10 cellular contexts compared by ENCODE assay signal in genomic region chr1:156684227-156684782, GRCh38. TPM values are rescaled to one million over a fixed set of nuclear protein-coding genes. Genes with fewer than 3 reads are reported as not detected.
DNase-seq lines count a peak whose midpoint lies in the region; ATAC-seq and TF ChIP-seq lines count a peak whose summit lies in the region.
"Had no signal": no experiment of that assay in that cellular context is flagged by ENCODE, and none has a peak within 500 bp of the region (broad histone marks: within the 10 kb centered on the region; RNA-seq: fewer than 3 reads in every experiment).

No MANE protein-coding gene starts in this region.

- H3K4me3 ChIP-seq in breast epithelium (no peak overlapping the region), brain microvascular endothelial cell (ENCODE audit: low read depth, low read length) (no peak overlapping the region)

- ATAC-seq in stimulated activated memory B cell treated with anti-CD40 and anti-IgM and Interleukin-4, amounts not matched to agents 10 μg/mL and 1 μg/mL and 100 μg/mL, for 72 hours: peak; percentile 70
- ATAC-seq in GM21576 (IDR thresholded peaks at IDR 0.05; ENCODE audit: unreplicated experiment): no peak

- H3K27me3 Mint-ChIP-seq in MCF 10A (ENCODE audit: insufficient read depth, unreplicated experiment) (peaks cover 17% of the 10 kb centered on the region), Calu3 (ENCODE audit: unreplicated experiment) (peaks cover 42% of the 10 kb centered on the region)
- peaks cover 70% of the 10 kb centered on the region for H3K27me3 Mint-ChIP-seq in stimulated activated memory B cell treated with anti-CD40 and anti-IgM and Interleukin-4, amounts not matched to agents 10 μg/mL and 1 μg/mL and 100 μg/mL, for 72 hours

- H3K9me3 ChIP-seq in breast epithelium: no peaks in the 10 kb centered on the region

- H3K36me3 ChIP-seq in breast epithelium (no peaks in the 10 kb centered on the region), brain microvascular endothelial cell (replicated peaks) (no peaks in the 10 kb centered on the region)

- DNase-seq in MCF 10A (ENCODE audit: unreplicated experiment) (peak; percentile 94), breast epithelium (ENCODE audit: low spot score in 2 of 2) (no peak), NCI-H526 (lab: John Stamatoyannopoulos, UW) (peak; percentile 27 to 68), brain microvascular endothelial cell (no peak), Calu3 (no peak), NCI-H2171 treated with DMSO at 0.1 percent for 48 hours (lab: John Stamatoyannopoulos, UW) (no peak)

- no peak overlapping the region for H3K4me3 Mint-ChIP-seq in MCF 10A (ENCODE audit: unreplicated experiment)
- H3K4me3 Mint-ChIP-seq in stimulated activated memory B cell treated with anti-CD40 and anti-IgM and Interleukin-4, amounts not matched to agents 10 μg/mL and 1 μg/mL and 100 μg/mL, for 72 hours: no peak overlapping the region
- H3K4me3 Mint-ChIP-seq in Calu3 (ENCODE audit: low read depth, unreplicated experiment): no peak overlapping the region
- H3K4me3 Mint-ChIP-seq: stimulated activated naive CD8-positive, alpha-beta T cell treated with anti-CD3 and anti-CD28 coated beads, Interleukin-15, Interleukin-2, amounts not matched to agents 100 ng/mL and 50 ng/mL, for 24 hours had no signal

- TF ChIP-seq CTCF in MCF 10A (IDR thresholded peaks at IDR 0.05; ENCODE audit: unreplicated experiment) (no peak), breast epithelium (IDR thresholded peaks at IDR 0.05) (no peak), brain microvascular endothelial cell (IDR thresholded peaks at IDR 0.05; ENCODE audit: low read depth, low read length, missing control alignments) (peak; percentile 45), Calu3 (IDR thresholded peaks at IDR 0.05; ENCODE audit: unreplicated experiment) (no peak)

- no peak for TF ChIP-seq POLR2A in breast epithelium (IDR thresholded peaks at IDR 0.05)

- CTCF ChIA-PET in MCF 10A (lab: Yijun Ruan, JAX): interaction anchor here (0.6 to 47.2 kb wide), 14 partner anchors 8 to 205 kb away, joined by 3 to 2415 read pairs (median 4); partner anchors contain the start of genes CRABP2, ISG20L2, METTL25B and NTRK1
- CTCF ChIA-PET in Calu3 (lab: Charles Lee): interaction anchor here (0.6 to 2.6 kb wide), 4 partner anchors 21 to 654 kb away, joined by 3 to 14 read pairs (median 4); partner anchors contain the start of gene CRABP2

- H3K27me3 ChIP-seq in breast epithelium (no peaks in the 10 kb centered on the region), brain microvascular endothelial cell (replicated peaks) (no peaks in the 10 kb centered on the region)

- in situ Hi-C loops in brain microvascular endothelial cell (cut with HindIII; ENCODE audit: low pct_ligation_motif_present, low sequenced_read_pairs): no loop called here

- no peaks in the 10 kb centered on the region for H3K4me1 ChIP-seq in breast epithelium

- peaks cover 16% of the 10 kb centered on the region for H3K4me1 Mint-ChIP-seq in MCF 10A (ENCODE audit: insufficient read depth, unreplicated experiment)
- H3K4me1 Mint-ChIP-seq in stimulated activated memory B cell treated with anti-CD40 and anti-IgM and Interleukin-4, amounts not matched to agents 10 μg/mL and 1 μg/mL and 100 μg/mL, for 72 hours: peaks cover 23% of the 10 kb centered on the region
- peaks cover 2% of the 10 kb centered on the region for H3K4me1 Mint-ChIP-seq in Calu3 (ENCODE audit: low read depth, unreplicated experiment)

- H3K27ac Mint-ChIP-seq in MCF 10A (ENCODE audit: low read depth, unreplicated experiment) (no peak overlapping the region), Calu3 (ENCODE audit: unreplicated experiment) (no peak overlapping the region)
- H3K27ac Mint-ChIP-seq in stimulated activated memory B cell treated with anti-CD40 and anti-IgM and Interleukin-4, amounts not matched to agents 10 μg/mL and 1 μg/mL and 100 μg/mL, for 72 hours: no peak overlapping the region
- H3K27ac Mint-ChIP-seq: stimulated activated naive CD8-positive, alpha-beta T cell treated with anti-CD3 and anti-CD28 coated beads, Interleukin-15, Interleukin-2, amounts not matched to agents 100 ng/mL and 50 ng/mL, for 24 hours had no signal

- H3K36me3 Mint-ChIP-seq in MCF 10A (ENCODE audit: insufficient read depth, unreplicated experiment): no peaks in the 10 kb centered on the region
- H3K36me3 Mint-ChIP-seq in stimulated activated memory B cell treated with anti-CD40 and anti-IgM and Interleukin-4, amounts not matched to agents 10 μg/mL and 1 μg/mL and 100 μg/mL, for 72 hours: no peaks in the 10 kb centered on the region
- no peaks in the 10 kb centered on the region for H3K36me3 Mint-ChIP-seq in Calu3 (ENCODE audit: insufficient read depth, unreplicated experiment)

- POLR2A ChIA-PET in MCF 10A (lab: Yijun Ruan, JAX): interaction anchor here (0.6 to 9.7 kb wide), 5 partner anchors 12 to 63 kb away, joined by 3 to 187 read pairs (median 9); partner anchors contain the start of genes ISG20L2 and METTL25B

- intact Hi-C loops in MCF 10A (cut with micrococcal nuclease): no loop called here
- intact Hi-C loops in breast epithelium (cut with DNase I; ENCODE audit: low total_unique reads): no loop called here
- intact Hi-C loops in Calu3 (cut with micrococcal nuclease; ENCODE audit: unreplicated experiment): loop anchor here (10.0 kb wide), 1 partner anchor 170 kb away; the partner anchor contains the start of gene INSRR

- H3K9me3 Mint-ChIP-seq in MCF 10A (ENCODE audit: unreplicated experiment) (no peaks in the 10 kb centered on the region), Calu3 (ENCODE audit: low read depth, unreplicated experiment) (no peaks in the 10 kb centered on the region)
- no peaks in the 10 kb centered on the region for H3K9me3 Mint-ChIP-seq in stimulated activated memory B cell treated with anti-CD40 and anti-IgM and Interleukin-4, amounts not matched to agents 10 μg/mL and 1 μg/mL and 100 μg/mL, for 72 hours
- H3K9me3 Mint-ChIP-seq: stimulated activated naive CD8-positive, alpha-beta T cell treated with anti-CD3 and anti-CD28 coated beads, Interleukin-15, Interleukin-2, amounts not matched to agents 100 ng/mL and 50 ng/mL, for 24 hours had no signal

- H3K27ac ChIP-seq in breast epithelium (no peak overlapping the region), brain microvascular endothelial cell (no peak overlapping the region)

- BruUV-seq in MCF 10A (replicated peaks; lab: Mats Ljungman, UMichigan) (no TSS peak), Calu3 (replicated peaks; lab: Mats Ljungman, UMichigan) (no TSS peak)

RNA-seq across cellular contexts. Expression of gene NES, which starts 7.1 kb away (rescaled TPM):
- not detected in 2 replicates for total RNA-seq in MCF 10A (2022)
- total RNA-seq in breast epithelium: 10 to 100 TPM in 2 of 3 donors, 1 to 10 TPM in 1; 9.9 to 28.5 (median 14.9) TPM
- 6.1 and 7.4 TPM in 2 replicates for total RNA-seq in Calu3 (2022)
- total RNA-seq: T-helper 2 cell treated with Interferon-gamma antibody and Interleukin-4, amounts not matched to agents 100 ng/mL and 5 ng/mL, for 36 hours had no signal

RNA-seq across cellular contexts. Expression of gene CRABP2, which starts 21.1 kb away (rescaled TPM):
- total RNA-seq in MCF 10A (2022) (0.98 and 1.9 TPM in 2 replicates), breast epithelium (10 to 100 TPM in 2 of 3 donors, 1 to 10 TPM in 1; 4.2 to 61.6 (median 28.2) TPM), Calu3 (2022) (17.6 and 27.3 TPM in 2 replicates)

RNA-seq across cellular contexts. Expression of gene BCAN, which starts 42.4 kb away (rescaled TPM):
- total RNA-seq in MCF 10A (2022) (0.37 TPM in 1 of 2 replicates, not detected in the other), breast epithelium (under 1 TPM in 1 of 3 donors, not detected in 2; 0.44 TPM), Calu3 (2022) (not detected in 2 replicates)
- total RNA-seq: T-helper 2 cell treated with Interferon-gamma antibody and Interleukin-4, amounts not matched to agents 100 ng/mL and 5 ng/mL, for 36 hours had no signal

RNA-seq across cellular contexts. Expression of gene METTL25B, which starts 44.0 kb away (rescaled TPM):
- total RNA-seq in MCF 10A (2022): 46.0 and 68.9 TPM in 2 replicates
- total RNA-seq in breast epithelium: 10 to 100 TPM; 15.5 to 41.3 (median 30.2) TPM
- 52.7 and 63.8 TPM in 2 replicates for total RNA-seq in Calu3 (2022)

RNA-seq across cellular contexts. Expression of gene ISG20L2, which starts 44.3 kb away (rescaled TPM):
- total RNA-seq in MCF 10A (2022): 49.9 and 57.5 TPM in 2 replicates
- 10 to 100 TPM; 13.6 to 25.2 (median 21.0) TPM for total RNA-seq in breast epithelium
- total RNA-seq in Calu3 (2022): 60.9 and 61.6 TPM in 2 replicates

Comparison
In these comparisons a context has a peak if more than half of its experiments do, and no peak if none do; other contexts are left out.
1. DNase-seq: peak in MCF 10A (single experiment) and NCI-H526 (2 of 2); none in breast epithelium (0 of 2), brain microvascular endothelial cell (single experiment), Calu3 (single experiment) and NCI-H2171 treated with DMSO at 0.1 percent for 48 hours (single experiment).